In the genomic region with DNA sequence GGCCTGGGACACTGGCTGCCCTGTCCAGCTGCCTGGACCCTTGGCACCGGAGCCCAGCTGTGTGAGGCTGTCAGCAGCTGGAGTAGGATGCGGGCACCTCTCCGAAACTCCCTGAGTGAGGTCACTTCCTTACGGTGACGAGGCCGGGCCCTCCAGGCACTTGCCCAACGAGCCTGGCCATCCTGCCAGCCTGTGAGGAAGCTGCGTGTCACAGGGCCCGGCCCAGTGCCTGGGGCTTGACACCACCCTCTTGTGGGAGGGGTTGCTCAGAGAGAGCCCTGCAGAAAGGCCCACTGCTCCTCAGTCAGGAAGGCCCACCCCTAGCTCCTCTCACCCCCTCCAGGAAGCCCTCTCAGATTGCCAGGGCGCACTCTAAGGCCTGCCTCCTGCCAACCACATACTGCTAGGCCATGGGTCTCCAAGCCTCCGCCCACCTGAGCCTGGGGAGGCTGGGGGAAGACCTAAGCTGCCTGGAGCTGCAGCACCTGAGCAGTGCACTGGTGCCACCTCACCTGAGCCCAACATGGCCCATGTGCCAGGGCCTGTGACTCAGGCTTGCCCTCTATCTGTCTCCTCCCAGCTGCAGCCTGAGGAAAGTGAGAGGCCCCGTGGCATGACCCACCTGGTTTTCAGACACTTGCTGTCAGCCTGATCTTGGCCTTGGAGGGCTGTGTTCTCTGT, we compare ENCODE assay signal across 1 cellular context.
TF ChIP-seq lines count a peak whose summit lies in the region.

No MANE protein-coding gene starts in this region.

TF ChIP-seq in K562, 482 proteins besides CTCF, POLR2A, EP300 and RAD21:
- no peak for TF ChIP-seq BRCA1 (IDR thresholded peaks at IDR 0.05)
- TF ChIP-seq BRCA1 (CRISPR knock-in tag; IDR thresholded peaks at IDR 0.05) = 0 out of 2 replicates have a peak, but pooled peaks have one; percentile 30
- TF ChIP-seq, protein P1, sequence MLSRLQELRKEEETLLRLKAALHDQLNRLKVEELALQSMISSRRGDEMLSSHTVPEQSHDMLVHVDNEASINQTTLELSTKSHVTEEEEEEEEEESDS (CRISPR knock-in tag; IDR thresholded peaks at IDR 0.05) = no peak
- TF ChIP-seq, protein P2, sequence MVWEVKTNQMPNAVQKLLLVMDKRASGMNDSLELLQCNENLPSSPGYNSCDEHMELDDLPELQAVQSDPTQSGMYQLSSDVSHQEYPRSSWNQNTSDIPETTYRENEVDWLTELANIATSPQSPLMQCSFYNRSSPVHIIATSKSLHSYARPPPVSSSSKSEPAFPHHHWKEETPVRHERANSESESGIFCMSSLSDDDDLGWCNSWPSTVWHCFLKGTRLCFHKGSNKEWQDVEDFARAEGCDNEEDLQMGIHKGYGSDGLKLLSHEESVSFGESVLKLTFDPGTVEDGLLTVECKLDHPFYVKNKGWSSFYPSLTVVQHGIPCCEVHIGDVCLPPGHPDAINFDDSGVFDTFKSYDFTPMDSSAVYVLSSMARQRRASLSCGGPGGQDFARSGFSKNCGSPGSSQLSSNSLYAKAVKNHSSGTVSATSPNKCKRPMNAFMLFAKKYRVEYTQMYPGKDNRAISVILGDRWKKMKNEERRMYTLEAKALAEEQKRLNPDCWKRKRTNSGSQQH (CRISPR knock-in tag; IDR thresholded peaks at IDR 0.05) = no peak
- no peak for TF ChIP-seq ZNF395 (CRISPR knock-in tag; IDR thresholded peaks at IDR 0.05)
- peak; percentile 45; the same call in 1 of the 2 replicates for TF ChIP-seq ZNF134 (CRISPR knock-in tag; conservative IDR thresholded peaks at IDR 0.05)
- TF ChIP-seq ZFP36 (IDR thresholded peaks at IDR 0.05; ENCODE audit: low read depth, low read length, partially characterized antibody) = peak; percentile 93
- peak; percentile 46; the same call in 1 of the 2 replicates for TF ChIP-seq POLR2G (IDR thresholded peaks at IDR 0.05; ENCODE audit: low read depth, low read length)
- no peak for TF ChIP-seq GTF2A2 (tag; IDR thresholded peaks at IDR 0.05)
